10 cellular contexts compared by ENCODE assay signal in genomic region chr11:128727811-128728431, GRCh38. TPM values are rescaled to one million over a fixed set of nuclear protein-coding genes. Genes with fewer than 3 reads are reported as not detected.
DNase-seq lines count a peak whose midpoint lies in the region; ATAC-seq and TF ChIP-seq lines count a peak whose summit lies in the region.
"Had no signal": no experiment of that assay in that cellular context is flagged by ENCODE, and none has a peak within 500 bp of the region (broad histone marks: within the 10 kb centered on the region; RNA-seq: fewer than 3 reads in every experiment).

No MANE protein-coding gene starts in this region.

- no peak for DNase-seq in CD8-positive, alpha-beta T cell
- DNase-seq in MV-4-11 (lab: John Stamatoyannopoulos, UW) = peak; percentile 15
- DNase-seq in effector memory CD4-positive, alpha-beta T cell = no peak
- no peak for DNase-seq in effector CD8-positive, alpha-beta T cell (lab: John Stamatoyannopoulos, UW)
- DNase-seq: activated CD4-positive, alpha-beta T cell treated with anti-CD3 and anti-CD28 coated beads, Interleukin-2, amount 50 U/mL, for 48 hours; colonic mucosa had no signal

- no peak for TF ChIP-seq CTCF in CD8-positive, alpha-beta T cell (IDR thresholded peaks at IDR 0.05)
- no peak for TF ChIP-seq CTCF in neutrophil (IDR thresholded peaks at IDR 0.05)

- no peak overlapping the region for H3K27ac ChIP-seq in CD8-positive, alpha-beta T cell (ENCODE audit: low read depth, low read length)
- H3K27ac ChIP-seq in effector memory CD4-positive, alpha-beta T cell (ENCODE audit: insufficient read depth, low read length, poor library complexity, severe bottlenecking) = peak overlapping the region; percentile 67
- H3K27ac ChIP-seq in neutrophil = peak overlapping the region; percentile 95

- H3K27me3 Mint-ChIP-seq in CD8-positive, alpha-beta T cell (ENCODE audit: low read depth) = no peaks in the 10 kb centered on the region

- intact Hi-C loops in CD8-positive, alpha-beta T cell (cut with DNase I, micrococcal nuclease) = loop anchor here (2.0 to 10.0 kb wide), 2 partner anchors 33 to 203 kb away; partner anchors contain the start of gene FLI1 (in 1 of the 2)

- H3K4me3 Mint-ChIP-seq in CD8-positive, alpha-beta T cell = peak overlapping the region; percentile 80

- peak overlapping the region; percentile 94 for H3K27ac Mint-ChIP-seq in CD8-positive, alpha-beta T cell

- POLR2A ChIA-PET in CD8-positive, alpha-beta T cell (lab: Charles Lee) = interaction anchor here (0.9 to 4.9 kb wide), 7 partner anchors 10 to 34 kb away, joined by 4 to 50 read pairs (median 8); partner anchors contain the start of gene FLI1

- no peak overlapping the region for H3K4me3 ChIP-seq in CD8-positive, alpha-beta T cell (ENCODE audit: low read depth, low read length)
- H3K4me3 ChIP-seq in effector memory CD4-positive, alpha-beta T cell (ENCODE audit: insufficient read depth, low read depth, low read length, poor library complexity, severe bottlenecking) = peak overlapping the region; percentile 30
- H3K4me3 ChIP-seq in neutrophil (ENCODE audit: low read depth in 1 of 2, low read length in 1 of 2) = peak overlapping the region; percentile 51 to 57
- H3K4me3 ChIP-seq: colonic mucosa had no signal

- no peaks in the 10 kb centered on the region for H3K9me3 ChIP-seq in CD8-positive, alpha-beta T cell (ENCODE audit: low read length)
- no peaks in the 10 kb centered on the region for H3K9me3 ChIP-seq in effector memory CD4-positive, alpha-beta T cell (ENCODE audit: control insufficient read depth, low read length)
- H3K9me3 ChIP-seq in neutrophil = no peaks in the 10 kb centered on the region
- H3K9me3 ChIP-seq: colonic mucosa had no signal

- H3K36me3 ChIP-seq in CD8-positive, alpha-beta T cell (ENCODE audit: insufficient read depth, low read length) = no peaks in the 10 kb centered on the region
- no peaks in the 10 kb centered on the region for H3K36me3 ChIP-seq in effector memory CD4-positive, alpha-beta T cell (ENCODE audit: control insufficient read depth, insufficient read depth, low read length)
- no peaks in the 10 kb centered on the region for H3K36me3 ChIP-seq in neutrophil
- H3K36me3 ChIP-seq: colonic mucosa had no signal

- H3K9me3 Mint-ChIP-seq in CD8-positive, alpha-beta T cell = no peaks in the 10 kb centered on the region

- H3K4me1 Mint-ChIP-seq in CD8-positive, alpha-beta T cell (ENCODE audit: low read depth) = peaks cover 98% of the 10 kb centered on the region

- CTCF ChIA-PET in CD8-positive, alpha-beta T cell (lab: Charles Lee) = interaction anchor here (0.8 to 4.5 kb wide), 9 partner anchors 8 to 103 kb away, joined by 3 to 19 read pairs (median 4); no protein-coding TSS in a partner anchor

- no peaks in the 10 kb centered on the region for H3K27me3 ChIP-seq in CD8-positive, alpha-beta T cell (ENCODE audit: insufficient read depth, low read length)
- no peaks in the 10 kb centered on the region for H3K27me3 ChIP-seq in effector memory CD4-positive, alpha-beta T cell (replicated peaks; ENCODE audit: control insufficient read depth, insufficient read depth, low read length, poor library complexity, severe bottlenecking)
- H3K27me3 ChIP-seq in neutrophil = no peaks in the 10 kb centered on the region
- H3K27me3 ChIP-seq: colonic mucosa had no signal

- peaks cover 99% of the 10 kb centered on the region for H3K4me1 ChIP-seq in CD8-positive, alpha-beta T cell (ENCODE audit: insufficient read depth, low read length)
- peaks cover 95% of the 10 kb centered on the region for H3K4me1 ChIP-seq in effector memory CD4-positive, alpha-beta T cell (ENCODE audit: control insufficient read depth, insufficient read depth, low read length, poor library complexity, severe bottlenecking)
- peaks cover 100% of the 10 kb centered on the region in 2 experiments for H3K4me1 ChIP-seq in neutrophil (ENCODE audit: control insufficient read depth in 1 of 2, insufficient read depth in 1 of 2, low read depth in 1 of 2, low read length in 1 of 2)

- no peak for ATAC-seq in CD8-positive, alpha-beta T cell
- no peak for ATAC-seq in GM18909 (IDR thresholded peaks at IDR 0.05; ENCODE audit: poor library complexity, unreplicated experiment)
- no peak for ATAC-seq in HG02623 (IDR thresholded peaks at IDR 0.05; ENCODE audit: unreplicated experiment)
- no peak for ATAC-seq in GM21825 (IDR thresholded peaks at IDR 0.05; ENCODE audit: unreplicated experiment)

- peaks cover 12% of the 10 kb centered on the region for H3K36me3 Mint-ChIP-seq in CD8-positive, alpha-beta T cell

RNA-seq across cellular contexts. Expression of gene FLI1, which starts 34.0 kb away (rescaled TPM):
- 10 to 100 TPM; 35.6 to 37.3 TPM for total RNA-seq in CD8-positive, alpha-beta T cell
